Comparison of ENCODE assay signal across 20 cellular contexts in genomic region chr17:80742091-80742490, GRCh38.
A peak's percentile ranks its signal among the peaks of the same experiment; 100 is the strongest.
DNase-seq lines count a peak whose midpoint lies in the region; ATAC-seq and TF ChIP-seq lines count a peak whose summit lies in the region.
"Had no signal": no experiment of that assay in that cellular context is flagged by ENCODE, and none has a peak within 500 bp of the region (broad histone marks: within the 10 kb centered on the region; RNA-seq: fewer than 3 reads in every experiment).

No MANE protein-coding gene starts in this region.

- H3K4me1 ChIP-seq in HCT116 (ENCODE audit: control insufficient read depth in 1 of 2, insufficient read depth in 2 of 2, low read length in 2 of 2) (no peaks in the 10 kb centered on the region), neuronal stem cell (ENCODE audit: control insufficient read depth in 2 of 2, insufficient read depth in 1 of 2, low read depth in 1 of 2, low read length in 2 of 2) (peaks cover 0 to 2% of the 10 kb centered on the region in 2 donors)

- no peak for DNase-seq in activated CD4-positive, alpha-beta T cell treated with anti-CD3 and anti-CD28 coated beads, Interleukin-2, amount 10 ng/mL, durations not matched to agents 24 days and 14 days
- no peak for DNase-seq in activated CD4-positive, alpha-beta T cell treated with anti-CD3 and anti-CD28 coated beads, Interleukin-2, amount 50 U/mL, for 1 hour
- DNase-seq in HCT116 (ENCODE audit: low read depth, low spot score) (no peak), neuronal stem cell (ENCODE audit: low spot score) (no peak), NCI-H748 treated with DMSO at 0.1 percent for 48 hours (lab: John Stamatoyannopoulos, UW) (no peak), NCI-H1092 (lab: John Stamatoyannopoulos, UW) (no peak), NCI-H1694 treated with DMSO at 0.1 percent for 48 hours (lab: John Stamatoyannopoulos, UW) (no peak)
- no peak for DNase-seq in activated naive CD4-positive, alpha-beta T cell treated with anti-CD3 and anti-CD28 coated beads, Interleukin-2, amount 50 U/mL, for 72 hours (ENCODE audit: low spot score in 2 of 2)
- DNase-seq: activated T-cell treated with anti-CD3 and anti-CD28 coated beads, Interleukin-2, amount 50 U/mL, for 48 hours; anterior cingulate cortex; DMS79 treated with DMSO at 0.1 percent for 48 hours; MM.1S; NCI-H2081; NCI-H526 treated with DMSO at 0.1 percent for 48 hours; PC-9; sigmoid colon had no signal

- H3K79me1 ChIP-seq in neuronal stem cell (ENCODE audit: low read depth, low read length): peaks cover 2% of the 10 kb centered on the region

- no peak overlapping the region for H4K8ac ChIP-seq in neuronal stem cell (ENCODE audit: low read depth, low read length)

- CTCF ChIA-PET in HCT116 (lab: Charles Lee): no interaction called here

- H3K4me3 Mint-ChIP-seq in activated CD4-positive, alpha-beta T cell treated with anti-CD3 and anti-CD28 coated beads, Interleukin-2, amount 10 ng/mL, durations not matched to agents 24 days and 14 days: peak overlapping the region; percentile 81
- H3K4me3 Mint-ChIP-seq: central memory CD8-positive, alpha-beta T cell; stimulated activated naive CD8-positive, alpha-beta T cell treated with anti-CD3 and anti-CD28 coated beads, Interleukin-15, Interleukin-2, amounts not matched to agents 100 ng/mL and 50 ng/mL, for 24 hours; type B pancreatic cell had no signal

- no peak overlapping the region for H3K27ac ChIP-seq in HCT116 (ENCODE audit: low read depth, low read length)
- no peak overlapping the region for H3K27ac ChIP-seq in neuronal stem cell (replicated peaks; ENCODE audit: low read length)
- H3K27ac ChIP-seq: esophagus muscularis mucosa, PC-9, sigmoid colon had no signal

- peaks cover 37% of the 10 kb centered on the region for H3K36me3 Mint-ChIP-seq in activated CD4-positive, alpha-beta T cell treated with anti-CD3 and anti-CD28 coated beads, Interleukin-2, amount 10 ng/mL, durations not matched to agents 24 days and 14 days (ENCODE audit: low read depth)
- peaks cover 5 to 48% of the 10 kb centered on the region in 2 donors for H3K36me3 Mint-ChIP-seq in activated naive CD4-positive, alpha-beta T cell treated with anti-CD3 and anti-CD28 coated beads, Interleukin-2, amount 50 U/mL, for 72 hours

- H3K4ac ChIP-seq in neuronal stem cell (ENCODE audit: low read length): no peak overlapping the region

- H3K9me2 ChIP-seq in HCT116 (ENCODE audit: insufficient read depth): no peaks in the 10 kb centered on the region

- H2BK120ac ChIP-seq in neuronal stem cell (ENCODE audit: low read depth, low read length): no peak overlapping the region

- H3K27me3 ChIP-seq in HCT116 (ENCODE audit: insufficient read depth, low read length) (no peaks in the 10 kb centered on the region), neuronal stem cell (ENCODE audit: control insufficient read depth in 3 of 3, insufficient read depth in 3 of 3, low read depth in 1 of 3, low read length in 3 of 3) (no peaks in the 10 kb centered on the region)
- H3K27me3 ChIP-seq: esophagus muscularis mucosa, sigmoid colon had no signal

- no peak overlapping the region for H3K4me2 ChIP-seq in HCT116 (ENCODE audit: low read length)
- H3K4me2 ChIP-seq in neuronal stem cell (ENCODE audit: insufficient read depth, low read length, poor library complexity, severe bottlenecking): no peak overlapping the region
- H3K4me2 ChIP-seq: PC-9 had no signal

- H3K27me3 Mint-ChIP-seq in activated CD4-positive, alpha-beta T cell treated with anti-CD3 and anti-CD28 coated beads, Interleukin-2, amount 10 ng/mL, durations not matched to agents 24 days and 14 days: no peaks in the 10 kb centered on the region
- H3K27me3 Mint-ChIP-seq: central memory CD8-positive, alpha-beta T cell; stimulated activated naive CD8-positive, alpha-beta T cell treated with anti-CD3 and anti-CD28 coated beads, Interleukin-15, Interleukin-2, amounts not matched to agents 100 ng/mL and 50 ng/mL, for 24 hours; type B pancreatic cell had no signal

- peaks cover 61% of the 10 kb centered on the region for H3K4me1 Mint-ChIP-seq in activated CD4-positive, alpha-beta T cell treated with anti-CD3 and anti-CD28 coated beads, Interleukin-2, amount 10 ng/mL, durations not matched to agents 24 days and 14 days

- TF ChIP-seq CTCF in HCT116 (IDR thresholded peaks at IDR 0.05 in 2 of 3, conservative IDR thresholded peaks at IDR 0.05 in 1 of 3; ENCODE audit: borderline replicate concordance in 1 of 3, insufficient read depth in 1 of 3, low read depth in 2 of 3, low read length in 2 of 3): no peak

- no peaks in the 10 kb centered on the region for H3K79me2 ChIP-seq in HCT116 (ENCODE audit: insufficient read depth, low read length)

- TF ChIP-seq RAD21 in HCT116 (IDR thresholded peaks at IDR 0.05; ENCODE audit: low read depth): no peak

- H3K18ac ChIP-seq in neuronal stem cell (ENCODE audit: low read length): no peak overlapping the region

- H2BK5ac ChIP-seq in neuronal stem cell (ENCODE audit: low read length): peak overlapping the region; percentile 69

- peaks cover 0 to 15% of the 10 kb centered on the region in 2 experiments; a peak in 2 of 4 replicates for H3K36me3 ChIP-seq in HCT116 (ENCODE audit: control insufficient read depth in 1 of 2, insufficient read depth in 2 of 2, low read length in 2 of 2)
- peaks cover 12 to 16% of the 10 kb centered on the region in 2 donors for H3K36me3 ChIP-seq in neuronal stem cell (replicated peaks in 1 of 2; ENCODE audit: control insufficient read depth in 2 of 2, insufficient read depth in 2 of 2, low read length in 2 of 2)
- H3K36me3 ChIP-seq: sigmoid colon had no signal

- RAD21 ChIA-PET in HCT116 (lab: Charles Lee; ENCODE audit: low non-redundant PET in 1 of 2, low total read pairs in 2 of 2, uncharacterized antibody in 2 of 2, unreplicated experiment in 2 of 2): no interaction called here

- H3K14ac ChIP-seq in neuronal stem cell (ENCODE audit: low read length): no peak overlapping the region

- no peak overlapping the region for H2AFZ ChIP-seq in HCT116 (ENCODE audit: low read depth, low read length, poor library complexity, severe bottlenecking)
- H2AFZ ChIP-seq in neuronal stem cell (ENCODE audit: low read length): no peak overlapping the region
- H2AFZ ChIP-seq: PC-9 had no signal

- no peak overlapping the region for H4K91ac ChIP-seq in neuronal stem cell (ENCODE audit: low read depth, low read length, poor library complexity)

- H2AK5ac ChIP-seq in neuronal stem cell (ENCODE audit: low read depth, low read length): no peak overlapping the region

- H3K9ac ChIP-seq in HCT116 (ENCODE audit: low read length) (no peak overlapping the region), neuronal stem cell (ENCODE audit: low read depth, low read length, poor library complexity) (no peak overlapping the region)

- no peaks in the 10 kb centered on the region for H4K20me1 ChIP-seq in HCT116 (ENCODE audit: insufficient read depth)

- H3K27ac Mint-ChIP-seq in activated CD4-positive, alpha-beta T cell treated with anti-CD3 and anti-CD28 coated beads, Interleukin-2, amount 10 ng/mL, durations not matched to agents 24 days and 14 days: peak overlapping the region; percentile 5
- H3K27ac Mint-ChIP-seq in activated naive CD4-positive, alpha-beta T cell treated with anti-CD3 and anti-CD28 coated beads, Interleukin-2, amount 50 U/mL, for 72 hours: peak overlapping the region; percentile 46 to 64
- H3K27ac Mint-ChIP-seq: type B pancreatic cell had no signal

- H2BK12ac ChIP-seq in neuronal stem cell (ENCODE audit: low read length): peak overlapping the region; percentile 2

- no peaks in the 10 kb centered on the region for H3K9me3 ChIP-seq in HCT116 (ENCODE audit: control insufficient read depth in 1 of 2, insufficient read depth in 1 of 2, low read depth in 1 of 2, low read length in 2 of 2)
- peaks cover 8 to 14% of the 10 kb centered on the region in 2 donors for H3K9me3 ChIP-seq in neuronal stem cell (replicated peaks in 1 of 2; ENCODE audit: control insufficient read depth in 2 of 2, insufficient read depth in 1 of 2, low read depth in 1 of 2, low read length in 2 of 2)
- H3K9me3 ChIP-seq: esophagus muscularis mucosa, sigmoid colon had no signal

- peaks cover 8% of the 10 kb centered on the region for H3K9me3 Mint-ChIP-seq in activated CD4-positive, alpha-beta T cell treated with anti-CD3 and anti-CD28 coated beads, Interleukin-2, amount 10 ng/mL, durations not matched to agents 24 days and 14 days
- H3K9me3 Mint-ChIP-seq in activated naive CD4-positive, alpha-beta T cell treated with anti-CD3 and anti-CD28 coated beads, Interleukin-2, amount 50 U/mL, for 72 hours: peaks cover 0 to 9% of the 10 kb centered on the region in 2 donors
- H3K9me3 Mint-ChIP-seq: central memory CD8-positive, alpha-beta T cell; stimulated activated naive CD8-positive, alpha-beta T cell treated with anti-CD3 and anti-CD28 coated beads, Interleukin-15, Interleukin-2, amounts not matched to agents 100 ng/mL and 50 ng/mL, for 24 hours; type B pancreatic cell had no signal

- no CpG with 5 or more reads among the region's 8 CpGs for WGBS in neuronal stem cell (ENCODE audit: extremely low coverage in 2 of 2, insufficient read length in 2 of 2, insufficient replicate concordance in 1 of 2), 2 donors

- H3K4me3 ChIP-seq in HCT116 (replicated peaks in 1 of 2; ENCODE audit: low read depth in 1 of 2, low read length in 2 of 2): no peak overlapping the region
- no peak overlapping the region for H3K4me3 ChIP-seq in neuronal stem cell (ENCODE audit: low read length in 2 of 2)
- H3K4me3 ChIP-seq: esophagus muscularis mucosa, PC-9, sigmoid colon had no signal

- peak overlapping the region; percentile 34 for H3K23ac ChIP-seq in neuronal stem cell (ENCODE audit: low read depth, low read length, poor library complexity)

- BruUV-seq in HCT116 (replicated peaks; lab: Mats Ljungman, UMichigan): no TSS peak

- POLR2A ChIA-PET in HCT116 (lab: Charles Lee): no interaction called here

- H2BK15ac ChIP-seq in neuronal stem cell (ENCODE audit: low read length): no peak overlapping the region

- ATAC-seq in HCT116: peak; percentile 55; the same call in 1 of the 2 replicates
- no peak for ATAC-seq in activated naive CD4-positive, alpha-beta T cell treated with anti-CD3 and anti-CD28 coated beads, Interleukin-2, amount 50 U/mL, for 72 hours

- no peak for TF ChIP-seq POLR2A in HCT116 (IDR thresholded peaks at IDR 0.05; ENCODE audit: borderline replicate concordance, extremely low read depth, insufficient read depth, insufficient read length)

- intact Hi-C loops in activated CD4-positive, alpha-beta T cell treated with anti-CD3 and anti-CD28 coated beads, Interleukin-2, amount 10 ng/mL, durations not matched to agents 24 days and 14 days (cut with micrococcal nuclease): no loop called here
- intact Hi-C loops in HCT116 (cut with micrococcal nuclease): no loop called here

TF ChIP-seq in HCT116, 20 proteins besides CTCF, POLR2A, EP300 and RAD21:
- TF ChIP-seq CBX3 (IDR thresholded peaks at IDR 0.05; ENCODE audit: low read depth) (no peak), YY1 (IDR thresholded peaks at IDR 0.05; ENCODE audit: extremely low read depth, insufficient replicate concordance, low read depth, low read length) (no peak), ELF1 (IDR thresholded peaks at IDR 0.05; ENCODE audit: borderline replicate concordance, low read depth) (no peak), ZNF274 (IDR thresholded peaks at IDR 0.05; ENCODE audit: low read depth, low read length) (no peak)
